ENCODE assay signal across 35 cellular contexts in genomic region chr1:243646841-243647240, GRCh38.
A peak's percentile ranks its signal among the peaks of the same experiment; 100 is the strongest.
DNase-seq lines count a peak whose midpoint lies in the region; ATAC-seq, FAIRE-seq and TF ChIP-seq lines count a peak whose summit lies in the region.
"Had no signal": no experiment of that assay in that cellular context is flagged by ENCODE, and none has a peak within 500 bp of the region (broad histone marks: within the 10 kb centered on the region; RNA-seq: fewer than 3 reads in every experiment).

No MANE protein-coding gene starts in this region.

- peaks cover 11% of the 10 kb centered on the region for H3K9me3 Mint-ChIP-seq in astrocyte (ENCODE audit: unreplicated experiment)
- H3K9me3 Mint-ChIP-seq in natural killer cell treated with Interleukin-12 subunit alpha and Interleukin-12 subunit beta and Interleukin-15 and Interleukin-18, amount 100 ng/mL, for 72 hours: no peaks in the 10 kb centered on the region
- H3K9me3 Mint-ChIP-seq in CD8-positive, alpha-beta memory T cell: peaks cover 0 to 13% (median 3%) of the 10 kb centered on the region in 5 donors
- H3K9me3 Mint-ChIP-seq: CD4-positive, alpha-beta T cell had no signal

- POLR2A ChIA-PET in HEK293 (lab: Yijun Ruan, JAX): no interaction called here
- POLR2A ChIA-PET in CD8-positive, alpha-beta memory T cell (lab: Charles Lee): no interaction called here

- H3K27me3 Mint-ChIP-seq in astrocyte (ENCODE audit: low read depth, unreplicated experiment): no peaks in the 10 kb centered on the region
- no peaks in the 10 kb centered on the region for H3K27me3 Mint-ChIP-seq in natural killer cell treated with Interleukin-12 subunit alpha and Interleukin-12 subunit beta and Interleukin-15 and Interleukin-18, amount 100 ng/mL, for 72 hours
- H3K27me3 Mint-ChIP-seq in CD8-positive, alpha-beta memory T cell: no peaks in the 10 kb centered on the region
- H3K27me3 Mint-ChIP-seq: B cell; CD4-positive, alpha-beta memory T cell; CD4-positive, alpha-beta T cell; CD4-positive, CD25-positive, alpha-beta regulatory T cell had no signal

- no peak for ATAC-seq in natural killer cell treated with Interleukin-12 subunit alpha and Interleukin-12 subunit beta and Interleukin-15 and Interleukin-18, amount 100 ng/mL, for 72 hours
- ATAC-seq: A549; CD8-positive, alpha-beta T cell had no signal

- DNase-seq in astrocyte (ENCODE audit: low read depth) (no peak), mammary epithelial cell (no peak), suprapubic skin (ENCODE audit: low spot score in 2 of 2) (no peak)
- DNase-seq in natural killer cell treated with Interleukin-12 subunit alpha and Interleukin-12 subunit beta and Interleukin-15 and Interleukin-18, amount 100 ng/mL, for 72 hours (ENCODE audit: low spot score): no peak
- DNase-seq in CD8-positive, alpha-beta memory T cell: no peak
- DNase-seq: 8988T; ACHN; AML-193; BE2C; C1 segment of cervical spinal cord; Caco-2; Calu3; CD4-positive, alpha-beta memory T cell; CD4-positive, alpha-beta T cell; CD4-positive, CD25-positive, alpha-beta regulatory T cell; CD8-positive, alpha-beta T cell; COR-L47; DMS 273 treated with DMSO at 0.1 percent for 48 hours; DMS153; DMS53; DMS79; DMS79 treated with DMSO at 0.1 percent for 48 hours; DND-41; EL had no signal

- H3K27me3 ChIP-seq in astrocyte (ENCODE audit: insufficient read depth, low read length): no peaks in the 10 kb centered on the region
- no peaks in the 10 kb centered on the region for H3K27me3 ChIP-seq in mammary epithelial cell (ENCODE audit: insufficient read depth, low read length)
- H3K27me3 ChIP-seq in CD8-positive, alpha-beta memory T cell (ENCODE audit: insufficient read depth, low read length, poor library complexity, severe bottlenecking): no peaks in the 10 kb centered on the region
- H3K27me3 ChIP-seq in suprapubic skin: no peaks in the 10 kb centered on the region
- H3K27me3 ChIP-seq: BE2C; BLaER1; BLaER1 treated with 17β-estradiol and CSF1 and Interleukin-3, amounts not matched to agents 10 nM and 100 nM had no signal

- H3K36me3 Mint-ChIP-seq in astrocyte (ENCODE audit: low read depth, unreplicated experiment): peaks cover 33% of the 10 kb centered on the region
- peaks cover 8% of the 10 kb centered on the region for H3K36me3 Mint-ChIP-seq in natural killer cell treated with Interleukin-12 subunit alpha and Interleukin-12 subunit beta and Interleukin-15 and Interleukin-18, amount 100 ng/mL, for 72 hours
- H3K36me3 Mint-ChIP-seq in CD8-positive, alpha-beta memory T cell: peaks cover 23 to 63% (median 31%) of the 10 kb centered on the region in 3 donors

- no peak overlapping the region for H3K27ac Mint-ChIP-seq in astrocyte (ENCODE audit: unreplicated experiment)
- H3K27ac Mint-ChIP-seq in natural killer cell treated with Interleukin-12 subunit alpha and Interleukin-12 subunit beta and Interleukin-15 and Interleukin-18, amount 100 ng/mL, for 72 hours: no peak overlapping the region
- H3K27ac Mint-ChIP-seq in CD8-positive, alpha-beta memory T cell: no peak overlapping the region
- H3K27ac Mint-ChIP-seq: B cell; CD14-positive monocyte; CD4-positive, alpha-beta memory T cell; CD4-positive, alpha-beta T cell; CD4-positive, CD25-positive, alpha-beta regulatory T cell; CD8-positive, alpha-beta T cell had no signal

- H3K79me2 ChIP-seq in astrocyte (ENCODE audit: insufficient read depth, low read length) (no peaks in the 10 kb centered on the region), mammary epithelial cell (ENCODE audit: insufficient read depth, low read length) (no peaks in the 10 kb centered on the region)

- BruUV-seq in mammary epithelial cell (replicated peaks; lab: Mats Ljungman, UMichigan): no TSS peak

- H3K4me3 Mint-ChIP-seq in astrocyte (ENCODE audit: unreplicated experiment): no peak overlapping the region
- H3K4me3 Mint-ChIP-seq in natural killer cell treated with Interleukin-12 subunit alpha and Interleukin-12 subunit beta and Interleukin-15 and Interleukin-18, amount 100 ng/mL, for 72 hours: no peak overlapping the region
- no peak overlapping the region for H3K4me3 Mint-ChIP-seq in CD8-positive, alpha-beta memory T cell
- H3K4me3 Mint-ChIP-seq: B cell; CD14-positive monocyte; CD4-positive, alpha-beta memory T cell; CD4-positive, alpha-beta T cell; CD4-positive, CD25-positive, alpha-beta regulatory T cell; CD8-positive, alpha-beta T cell had no signal

- TF ChIP-seq POLR2A in suprapubic skin (IDR thresholded peaks at IDR 0.05): no peak

- in situ Hi-C loops in mammary epithelial cell (cut with MboI; ENCODE audit: low sequenced_read_pairs in 2 of 2): no loop called here

- intact Hi-C loops in mammary epithelial cell (cut with micrococcal nuclease): no loop called here

- H3K27ac ChIP-seq in HEK293 (ENCODE audit: extremely low read depth, low read depth, low read length): no peak overlapping the region
- no peak overlapping the region for H3K27ac ChIP-seq in astrocyte (ENCODE audit: low read depth, low read length)
- H3K27ac ChIP-seq in mammary epithelial cell (ENCODE audit: insufficient read depth, low read depth, low read length): no peak overlapping the region
- no peak overlapping the region for H3K27ac ChIP-seq in CD8-positive, alpha-beta memory T cell (ENCODE audit: low read depth, low read length)
- no peak overlapping the region for H3K27ac ChIP-seq in suprapubic skin
- H3K27ac ChIP-seq: 22Rv1; A549; BLaER1; BLaER1 treated with 17β-estradiol and CSF1 and Interleukin-3, amounts not matched to agents 10 nM and 100 nM; C4-2B had no signal

- TF ChIP-seq EP300 in suprapubic skin (IDR thresholded peaks at IDR 0.05): no peak

- dilution Hi-C loops in mammary epithelial cell (cut with HindIII; ENCODE audit: low sequenced_read_pairs): no loop called here

- peaks cover 2% of the 10 kb centered on the region; the same call in 1 of the 2 replicates for H3K4me1 ChIP-seq in HEK293 (ENCODE audit: control insufficient read depth, insufficient read depth, low read length)
- no peaks in the 10 kb centered on the region for H3K4me1 ChIP-seq in astrocyte (ENCODE audit: insufficient read depth, low read length)
- H3K4me1 ChIP-seq in mammary epithelial cell (ENCODE audit: insufficient read depth, low read length): no peaks in the 10 kb centered on the region
- no peaks in the 10 kb centered on the region for H3K4me1 ChIP-seq in CD8-positive, alpha-beta memory T cell (ENCODE audit: insufficient read depth, low read length)
- no peaks in the 10 kb centered on the region for H3K4me1 ChIP-seq in suprapubic skin
- H3K4me1 ChIP-seq: BE2C; BLaER1; BLaER1 treated with 17β-estradiol and CSF1 and Interleukin-3, amounts not matched to agents 10 nM and 100 nM; Caco-2 had no signal

- H3K9ac ChIP-seq in astrocyte (ENCODE audit: low read length) (no peak overlapping the region), mammary epithelial cell (ENCODE audit: insufficient read depth, low read length) (no peak overlapping the region)
- H3K9ac ChIP-seq: BLaER1; BLaER1 treated with 17β-estradiol and CSF1 and Interleukin-3, amounts not matched to agents 10 nM and 100 nM had no signal

- TF ChIP-seq CTCF in HEK293 (tag by site-specific recombination; IDR thresholded peaks at IDR 0.05) (no peak), astrocyte (IDR thresholded peaks at IDR 0.05; ENCODE audit: insufficient read depth, low read depth, low read length) (no peak), mammary epithelial cell (conservative IDR thresholded peaks at IDR 0.05 in 1 of 2, IDR thresholded peaks at IDR 0.05 in 1 of 2; ENCODE audit: extremely low read depth in 1 of 2, insufficient read depth in 1 of 2, low read depth in 1 of 2, low read length in 2 of 2) (no peak), suprapubic skin (IDR thresholded peaks at IDR 0.05) (no peak)

- H3K9me3 ChIP-seq in HEK293 (ENCODE audit: control insufficient read depth, insufficient read depth, low read depth, low read length) (no peaks in the 10 kb centered on the region), astrocyte (ENCODE audit: insufficient read depth, low read depth, low read length) (no peaks in the 10 kb centered on the region), mammary epithelial cell (replicated peaks; ENCODE audit: insufficient read depth, low read length) (no peaks in the 10 kb centered on the region), suprapubic skin (no peaks in the 10 kb centered on the region)
- no peaks in the 10 kb centered on the region for H3K9me3 ChIP-seq in CD8-positive, alpha-beta memory T cell (ENCODE audit: low read length)
- H3K9me3 ChIP-seq: A549, BE2C had no signal

- CTCF ChIA-PET in HEK293 (lab: Yijun Ruan, JAX): no interaction called here
- CTCF ChIA-PET in mammary epithelial cell (lab: Charles Lee; ENCODE audit: low non-redundant PET): no interaction called here
- CTCF ChIA-PET in CD8-positive, alpha-beta memory T cell (lab: Charles Lee): no interaction called here

- peaks cover 3 to 13% of the 10 kb centered on the region in 2 experiments; a peak in 2 of 3 replicates for H3K36me3 ChIP-seq in HEK293 (ENCODE audit: control insufficient read depth in 2 of 2, insufficient read depth in 1 of 2, low read length in 2 of 2)
- H3K36me3 ChIP-seq in astrocyte (ENCODE audit: insufficient read depth, low read length): peaks cover 5% of the 10 kb centered on the region
- peaks cover 5% of the 10 kb centered on the region for H3K36me3 ChIP-seq in mammary epithelial cell (ENCODE audit: insufficient read depth, low read length)
- peaks cover 3% of the 10 kb centered on the region for H3K36me3 ChIP-seq in CD8-positive, alpha-beta memory T cell (ENCODE audit: insufficient read depth, low read length)
- peaks cover 3% of the 10 kb centered on the region for H3K36me3 ChIP-seq in suprapubic skin

- no peak overlapping the region for H3K4me2 ChIP-seq in astrocyte (ENCODE audit: low read length)
- no peak overlapping the region for H3K4me2 ChIP-seq in mammary epithelial cell (ENCODE audit: insufficient read depth, low read depth, low read length)
- H3K4me2 ChIP-seq: A549; BLaER1; BLaER1 treated with 17β-estradiol and CSF1 and Interleukin-3, amounts not matched to agents 10 nM and 100 nM had no signal

- H3K4me3 ChIP-seq in HEK293 (ENCODE audit: low read depth, low read length): no peak overlapping the region
- no peak overlapping the region for H3K4me3 ChIP-seq in astrocyte (ENCODE audit: insufficient read depth, low read depth, low read length)
- H3K4me3 ChIP-seq in mammary epithelial cell (replicated peaks in 1 of 3; ENCODE audit: insufficient read depth in 1 of 3, low read depth in 2 of 3, low read length in 3 of 3): no peak overlapping the region
- no peak overlapping the region for H3K4me3 ChIP-seq in CD8-positive, alpha-beta memory T cell (ENCODE audit: low read length)
- H3K4me3 ChIP-seq in suprapubic skin: no peak overlapping the region
- H3K4me3 ChIP-seq: A549; BLaER1; BLaER1 treated with 17β-estradiol and CSF1 and Interleukin-3, amounts not matched to agents 10 nM and 100 nM had no signal

- H4K20me1 ChIP-seq in astrocyte (ENCODE audit: insufficient read depth, low read length) (no peaks in the 10 kb centered on the region), mammary epithelial cell (ENCODE audit: insufficient read depth, low read length) (no peaks in the 10 kb centered on the region)
- H4K20me1 ChIP-seq: BLaER1; BLaER1 treated with 17β-estradiol and CSF1 and Interleukin-3, amounts not matched to agents 10 nM and 100 nM had no signal

- FAIRE-seq in G401.6 (lab: Jason Lieb, UNC) (peak; percentile 48), TTC549 (lab: Jason Lieb, UNC) (peak; percentile 54), astrocyte (lab: Jason Lieb, UNC) (peak; percentile 47)
- FAIRE-seq: A204.1 had no signal

- peaks cover 5% of the 10 kb centered on the region for H3K4me1 Mint-ChIP-seq in astrocyte (ENCODE audit: low read depth, unreplicated experiment)
- peaks cover 0 to 4% of the 10 kb centered on the region in 2 donors for H3K4me1 Mint-ChIP-seq in natural killer cell treated with Interleukin-12 subunit alpha and Interleukin-12 subunit beta and Interleukin-15 and Interleukin-18, amount 100 ng/mL, for 72 hours (ENCODE audit: low read depth in 2 of 2)
- H3K4me1 Mint-ChIP-seq in CD8-positive, alpha-beta memory T cell: peaks cover 0 to 6% (median 5%) of the 10 kb centered on the region in 3 donors
- H3K4me1 Mint-ChIP-seq: B cell; CD4-positive, CD25-positive, alpha-beta regulatory T cell had no signal

- H2AFZ ChIP-seq in astrocyte (ENCODE audit: low read depth, low read length) (no peak overlapping the region), mammary epithelial cell (ENCODE audit: low read depth, low read length) (no peak overlapping the region)

- 90% methylated on average over 2 of the region's 2 CpGs for WGBS in mammary epithelial cell (ENCODE audit: low coverage, missing lambda C conversion rate)
- 97% methylated on average over 2 of the region's 2 CpGs for WGBS in suprapubic skin
